15 cellular contexts compared by ENCODE assay signal in the genomic region with DNA sequence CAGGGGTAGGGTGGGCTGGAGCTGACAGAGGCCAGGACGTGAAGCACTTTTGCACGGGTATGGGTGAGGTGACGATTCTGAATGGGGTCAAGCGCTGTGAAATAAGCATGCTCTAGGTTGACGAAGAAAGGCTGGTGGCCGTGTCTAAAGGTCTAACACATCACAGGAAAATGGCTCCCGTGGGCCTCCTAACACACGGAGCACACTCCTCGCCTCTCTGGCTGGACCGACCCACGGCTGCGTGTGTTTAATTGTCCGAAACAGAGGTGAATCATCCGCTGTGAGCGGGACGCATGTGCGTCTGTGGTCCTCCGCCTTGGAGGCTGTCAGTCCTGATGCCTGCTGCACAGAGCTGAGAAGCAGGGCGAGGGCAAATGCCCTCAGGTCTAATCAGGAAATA.
DNase-seq lines count a peak whose midpoint lies in the region; ATAC-seq, FAIRE-seq and TF ChIP-seq lines count a peak whose summit lies in the region.
"Had no signal": no experiment of that assay in that cellular context is flagged by ENCODE, and none has a peak within 500 bp of the region (broad histone marks: within the 10 kb centered on the region; RNA-seq: fewer than 3 reads in every experiment).

No MANE protein-coding gene starts in this region.

- FAIRE-seq in GM19239 (lab: Jason Lieb, UNC): no peak
- FAIRE-seq: G401.6 had no signal

- no peaks in the 10 kb centered on the region for H3K27me3 ChIP-seq in H7 (ENCODE audit: control insufficient read depth, insufficient read depth, low read length)
- H3K27me3 ChIP-seq in RWPE2 (ENCODE audit: insufficient read depth, poor library complexity, severe bottlenecking): no peaks in the 10 kb centered on the region
- H3K27me3 ChIP-seq in suprapubic skin: peaks cover 24% of the 10 kb centered on the region
- H3K27me3 ChIP-seq in BE2C: peaks cover 21% of the 10 kb centered on the region
- H3K27me3 ChIP-seq: BLaER1 treated with 17β-estradiol and CSF1 and Interleukin-3, amounts not matched to agents 10 nM and 100 nM had no signal

- no peak for TF ChIP-seq POLR2A in suprapubic skin (IDR thresholded peaks at IDR 0.05)

- no peaks in the 10 kb centered on the region for H3K36me3 ChIP-seq in H7 (replicated peaks; ENCODE audit: control insufficient read depth, insufficient read depth, low read length)
- H3K36me3 ChIP-seq in RWPE2 (ENCODE audit: low read depth): no peaks in the 10 kb centered on the region
- no peaks in the 10 kb centered on the region for H3K36me3 ChIP-seq in suprapubic skin
- no peaks in the 10 kb centered on the region for H3K36me3 ChIP-seq in BE2C
- H3K36me3 ChIP-seq: BLaER1 treated with 17β-estradiol and CSF1 and Interleukin-3, amounts not matched to agents 10 nM and 100 nM had no signal

- H3K27ac ChIP-seq in RWPE2 (ENCODE audit: poor library complexity, severe bottlenecking) (no peak overlapping the region), suprapubic skin (no peak overlapping the region)
- H3K27ac ChIP-seq: BLaER1 treated with 17β-estradiol and CSF1 and Interleukin-3, amounts not matched to agents 10 nM and 100 nM; HL-60 had no signal

- H3K9me3 ChIP-seq in RWPE2 (ENCODE audit: severe bottlenecking) (no peaks in the 10 kb centered on the region), suprapubic skin (no peaks in the 10 kb centered on the region), BE2C (no peaks in the 10 kb centered on the region)
- H3K9me3 ChIP-seq: BLaER1 treated with 17β-estradiol and CSF1 and Interleukin-3, amounts not matched to agents 10 nM and 100 nM; SK-N-SH had no signal

- ATAC-seq in RWPE2 (ENCODE audit: low read depth) (no peak), left lobe of liver (no peak)

- H3K4me1 ChIP-seq in RWPE2 (ENCODE audit: insufficient read depth, poor library complexity, severe bottlenecking): peaks cover 8% of the 10 kb centered on the region
- H3K4me1 ChIP-seq in suprapubic skin: peaks cover 6% of the 10 kb centered on the region
- H3K4me1 ChIP-seq in BE2C: no peaks in the 10 kb centered on the region

- H3K4me3 ChIP-seq in H7 (ENCODE audit: insufficient read depth, low read depth, low read length) (no peak overlapping the region), RWPE2 (ENCODE audit: severe bottlenecking) (no peak overlapping the region), suprapubic skin (no peak overlapping the region), BE2C (ENCODE audit: low read depth, low read length) (no peak overlapping the region)
- H3K4me3 ChIP-seq: BLaER1 treated with 17β-estradiol and CSF1 and Interleukin-3, amounts not matched to agents 10 nM and 100 nM had no signal

- TF ChIP-seq EP300 in suprapubic skin (IDR thresholded peaks at IDR 0.05): no peak

- TF ChIP-seq CTCF in RWPE2 (IDR thresholded peaks at IDR 0.05; ENCODE audit: poor library complexity, severe bottlenecking) (no peak), suprapubic skin (IDR thresholded peaks at IDR 0.05) (no peak), BE2C (IDR thresholded peaks at IDR 0.05; ENCODE audit: low read depth, low read length) (no peak)

- 85% methylated on average over 19 of the region's 19 CpGs for WGBS in suprapubic skin

- DNase-seq in H7 (peak; percentile 29), RWPE2 (ENCODE audit: low spot score) (peak; percentile 63), left lobe of liver (ENCODE audit: low spot score) (peak; percentile 33), suprapubic skin (ENCODE audit: low spot score in 2 of 2) (peak; percentile 21 to 37), BE2C (no peak), GM19239 (ENCODE audit: insufficient read length, low spot score) (no peak), NCI-H446 (lab: John Stamatoyannopoulos, UW) (no peak)
- DNase-seq: GOT3, NCI-H1048, NCI-H2081 treated with DMSO at 0.1 percent for 48 hours, SW 1271 had no signal

Comparison
In these comparisons a context has a peak if more than half of its experiments do, and no peak if none do; other contexts are left out.
1. DNase-seq: peak in H7 (single experiment), RWPE2 (single experiment), left lobe of liver (single experiment) and suprapubic skin (2 of 2); none in BE2C (single experiment), GM19239 (single experiment) and NCI-H446 (0 of 2).